ENCODE assay signal across 1 cellular context in the genomic region with DNA sequence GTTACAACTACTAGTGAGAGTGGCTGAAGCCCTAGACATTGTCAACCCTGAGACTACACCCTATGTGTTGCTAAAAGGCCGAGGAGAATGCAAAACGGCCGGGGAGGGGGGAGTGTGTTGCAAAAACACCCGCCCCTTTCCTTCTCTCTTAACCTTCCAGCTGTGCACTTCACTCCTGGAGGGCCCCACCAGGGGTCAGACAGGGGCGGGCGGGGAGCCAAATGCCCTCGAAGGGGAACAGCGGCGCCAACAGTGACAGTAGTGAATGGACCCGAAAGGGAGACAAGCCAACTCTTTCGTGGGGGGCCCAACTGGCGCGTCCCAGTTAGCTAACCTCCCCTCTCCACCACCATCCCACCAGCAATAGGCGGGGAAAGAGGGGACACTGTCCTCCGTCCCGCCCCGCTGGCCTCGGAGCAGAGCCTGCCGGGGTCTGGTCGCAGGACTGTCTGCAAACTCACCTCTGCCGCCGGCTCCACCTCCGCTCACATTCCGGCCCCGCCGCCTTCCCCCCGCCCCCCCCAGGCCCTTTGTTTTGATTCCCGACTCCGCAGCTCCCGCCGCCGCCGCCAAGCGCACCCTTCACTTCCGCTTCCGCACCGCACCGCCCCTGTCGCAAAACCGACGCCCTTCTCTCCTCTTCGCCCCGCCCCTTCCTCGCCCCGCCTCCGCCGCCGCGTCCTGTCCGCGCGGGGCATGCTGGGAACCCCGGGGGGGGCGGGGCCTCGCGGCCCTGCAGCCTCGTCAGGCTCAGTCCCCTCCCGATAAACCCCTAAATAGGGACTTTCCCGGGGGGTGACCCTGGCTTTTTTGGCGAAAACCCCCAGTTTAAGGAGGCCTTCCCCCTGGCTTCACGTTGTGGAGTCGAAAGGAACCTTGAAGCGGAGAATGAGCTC.
TF ChIP-seq lines count a peak whose summit lies in the region.

A gene with protein sequence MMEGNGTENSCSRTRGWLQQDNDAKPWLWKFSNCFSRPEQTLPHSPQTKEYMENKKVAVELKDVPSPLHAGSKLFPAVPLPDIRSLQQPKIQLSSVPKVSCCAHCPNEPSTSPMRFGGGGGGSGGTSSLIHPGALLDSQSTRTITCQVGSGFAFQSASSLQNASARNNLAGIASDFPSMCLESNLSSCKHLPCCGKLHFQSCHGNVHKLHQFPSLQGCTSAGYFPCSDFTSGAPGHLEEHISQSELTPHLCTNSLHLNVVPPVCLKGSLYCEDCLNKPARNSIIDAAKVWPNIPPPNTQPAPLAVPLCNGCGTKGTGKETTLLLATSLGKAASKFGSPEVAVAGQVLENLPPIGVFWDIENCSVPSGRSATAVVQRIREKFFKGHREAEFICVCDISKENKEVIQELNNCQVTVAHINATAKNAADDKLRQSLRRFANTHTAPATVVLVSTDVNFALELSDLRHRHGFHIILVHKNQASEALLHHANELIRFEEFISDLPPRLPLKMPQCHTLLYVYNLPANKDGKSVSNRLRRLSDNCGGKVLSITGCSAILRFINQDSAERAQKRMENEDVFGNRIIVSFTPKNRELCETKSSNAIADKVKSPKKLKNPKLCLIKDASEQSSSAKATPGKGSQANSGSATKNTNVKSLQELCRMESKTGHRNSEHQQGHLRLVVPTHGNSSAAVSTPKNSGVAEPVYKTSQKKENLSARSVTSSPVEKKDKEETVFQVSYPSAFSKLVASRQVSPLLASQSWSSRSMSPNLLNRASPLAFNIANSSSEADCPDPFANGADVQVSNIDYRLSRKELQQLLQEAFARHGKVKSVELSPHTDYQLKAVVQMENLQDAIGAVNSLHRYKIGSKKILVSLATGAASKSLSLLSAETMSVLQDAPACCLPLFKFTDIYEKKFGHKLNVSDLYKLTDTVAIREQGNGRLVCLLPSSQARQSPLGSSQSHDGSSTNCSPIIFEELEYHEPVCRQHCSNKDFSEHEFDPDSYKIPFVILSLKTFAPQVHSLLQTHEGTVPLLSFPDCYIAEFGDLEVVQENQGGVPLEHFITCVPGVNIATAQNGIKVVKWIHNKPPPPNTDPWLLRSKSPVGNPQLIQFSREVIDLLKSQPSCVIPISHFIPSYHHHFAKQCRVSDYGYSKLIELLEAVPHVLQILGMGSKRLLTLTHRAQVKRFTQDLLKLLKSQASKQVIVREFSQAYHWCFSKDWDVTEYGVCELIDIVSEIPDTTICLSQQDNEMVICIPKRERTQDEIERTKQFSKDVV (N-terminal part only) (minus strand): TSS at position 598 of the 896 bp plus-strand sequence. CDS start 3,921 bp downstream, outside the sequence.

TF ChIP-seq in K562, 482 proteins besides CTCF, POLR2A, EP300 and RAD21 (continued from another document):
- no peak for TF ChIP-seq ZBTB2 (IDR thresholded peaks at IDR 0.05)
